Comparison of ENCODE assay signal across 8 cellular contexts in the genomic region with DNA sequence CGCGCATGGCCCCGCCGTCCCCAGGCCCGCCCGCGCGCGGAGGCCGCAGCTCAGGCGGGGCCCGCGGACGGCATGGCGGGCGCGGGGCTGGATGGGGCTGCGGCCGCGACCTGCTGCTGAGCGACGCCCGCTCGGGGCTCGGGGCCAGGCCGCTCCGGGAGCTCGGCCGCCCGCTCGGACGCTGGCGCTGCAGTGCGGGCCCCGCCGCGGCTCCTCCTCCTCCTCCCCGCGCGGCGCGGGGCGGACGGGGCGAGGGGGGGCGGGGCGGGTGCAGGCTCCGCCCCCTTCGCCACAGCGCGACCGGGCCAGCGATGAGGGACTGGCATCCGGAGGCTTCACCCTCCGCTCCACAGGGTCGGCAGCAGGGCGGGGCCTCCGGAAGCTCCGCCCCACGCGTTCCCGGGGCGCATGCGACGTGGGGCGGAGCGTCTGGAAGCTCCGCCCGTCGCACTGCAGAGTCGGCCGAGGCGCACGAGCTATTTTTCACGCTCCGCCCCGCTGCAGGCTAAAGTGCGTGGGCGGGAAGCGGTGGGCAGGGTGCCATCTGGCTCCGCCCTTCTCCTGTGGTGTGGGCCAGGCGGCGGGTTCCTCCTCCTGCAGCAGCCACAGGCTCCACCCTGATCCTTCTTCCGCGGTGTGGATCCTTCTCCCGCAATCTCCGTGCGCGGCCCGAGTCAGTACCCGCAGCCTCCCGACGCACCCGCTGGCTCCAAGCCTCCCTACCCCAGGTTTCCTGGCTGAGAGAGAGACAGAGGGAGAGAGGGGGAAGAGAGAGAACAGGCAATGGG. TPM values are rescaled to one million over a fixed set of nuclear protein-coding genes. Genes with fewer than 3 reads are reported as not detected.
A peak's percentile ranks its signal among the peaks of the same experiment; 100 is the strongest.
DNase-seq lines count a peak whose midpoint lies in the region; TF ChIP-seq lines count a peak whose summit lies in the region.
"Not testable (repeated sequence)": the region's sequence is repeated elsewhere in the genome, so short reads cannot be mapped to it uniquely, and the experiment has no call there.

A gene (minus strand): TSS at position 196 of the 788 bp plus-strand sequence. CDS start 209 bp downstream, outside the sequence.

- H3K9me3 Mint-ChIP-seq in endodermal cell, result not testable (repeated sequence)

- H3K9ac ChIP-seq in endodermal cell (ENCODE audit: extremely low read depth, low read length, poor library complexity, severe bottlenecking), result not testable (repeated sequence)
- H3K9ac ChIP-seq in liver (ENCODE audit: low read depth in 1 of 2, low read length in 2 of 2), result peak within 1 kb of the TSS in 1 of 2 donors; percentile 31

- peak; percentile 84 for DNase-seq in A172 (ENCODE audit: low spot score)
- DNase-seq in GM13977 (ENCODE audit: low spot score), result peak; percentile 43
- DNase-seq in NCI-H1417 (lab: John Stamatoyannopoulos, UW), result peak; percentile 85 to 96 (median 93)
- DNase-seq in SK-MEL-5 (ENCODE audit: low read depth, low spot score), result peak; percentile 84
- DNase-seq in activated T-cell treated with anti-CD3 and anti-CD28 coated beads, Interleukin-2, amount 50 U/mL, for 48 hours, result peak; percentile 99
- DNase-seq in endodermal cell, result peak; percentile 90
- peak; percentile 100 for DNase-seq in stimulated activated CD4-positive, alpha-beta T cell treated with anti-CD3 and anti-CD28 coated beads, Interleukin-15, amount 100 ng/mL, for 1 hour (ENCODE audit: low read depth in 1 of 2, low spot score in 1 of 2)

- H3K27ac ChIP-seq in endodermal cell (ENCODE audit: low read depth, low read length), result not testable (repeated sequence)
- H3K27ac ChIP-seq in liver (ENCODE audit: low read depth in 1 of 2, low read length in 2 of 2), result peak within 1 kb of the TSS; percentile 37 to 65

- TF ChIP-seq CTCF in GM13977 (IDR thresholded peaks at IDR 0.05; ENCODE audit: extremely low read depth, insufficient read depth, missing control alignments); endodermal cell (conservative IDR thresholded peaks at IDR 0.05); liver (IDR thresholded peaks at IDR 0.05; ENCODE audit: low read depth, low read length, missing input control): not testable (repeated sequence)

- not testable (repeated sequence) for TF ChIP-seq RAD21 in liver (IDR thresholded peaks at IDR 0.05)

- not testable (repeated sequence) for H3K36me3 Mint-ChIP-seq in endodermal cell (ENCODE audit: low read depth)

- peak within 1 kb of the TSS; percentile 83 for H3K27ac Mint-ChIP-seq in endodermal cell

- not testable (repeated sequence) for H3K36me3 ChIP-seq in endodermal cell (ENCODE audit: control insufficient read depth, insufficient read depth, low read length); liver (ENCODE audit: control insufficient read depth in 4 of 4, insufficient read depth in 3 of 4, low read depth in 1 of 4, low read length in 3 of 4)

- not testable (repeated sequence) for H3K4me1 ChIP-seq in endodermal cell (ENCODE audit: control insufficient read depth, insufficient read depth, low read length)
- H3K4me1 ChIP-seq in liver (ENCODE audit: control insufficient read depth in 4 of 4, insufficient read depth in 4 of 4, low read length in 3 of 4), result peaks cover 0 to 15% (median 5%) of the 10 kb centered on the region in 4 donors

- H3K27me3 ChIP-seq in endodermal cell (ENCODE audit: control insufficient read depth, insufficient read depth, low read length, poor library complexity, severe bottlenecking); liver (ENCODE audit: control insufficient read depth in 4 of 4, insufficient read depth in 4 of 4, low read length in 3 of 4): not testable (repeated sequence)

- peak within 1 kb of the TSS; percentile 71 for H3K4me3 Mint-ChIP-seq in endodermal cell

- not testable (repeated sequence) for H3K4me1 Mint-ChIP-seq in endodermal cell

- H3K27me3 Mint-ChIP-seq in endodermal cell (ENCODE audit: insufficient read depth), result peaks cover 18% of the 10 kb centered on the region

- in situ Hi-C loops in GM13977 (cut with MboI; ENCODE audit: low pct_unique_long_range_greater_than_20kb, low sequenced_read_pairs, unreplicated experiment); SK-MEL-5 (cut with HindIII; ENCODE audit: low pct_unique_long_range_greater_than_20kb, low sequenced_read_pairs): not testable (repeated sequence)

- H3K9me3 ChIP-seq in endodermal cell (ENCODE audit: control insufficient read depth, low read length); liver (ENCODE audit: control insufficient read depth in 4 of 4, low read length in 3 of 4): not testable (repeated sequence)

- H3K4me3 ChIP-seq in endodermal cell (ENCODE audit: low read length) (peak within 1 kb of the TSS; percentile 75), liver (ENCODE audit: low read depth in 1 of 3, low read length in 3 of 3) (peak within 1 kb of the TSS in 2 of 3 donors; percentile 28 to 56)

- 0% methylated on average over 5 to 45 of the region's 94 CpGs for WGBS in endodermal cell (ENCODE audit: insufficient coverage in 1 of 2, insufficient read length in 1 of 2), 2 experiments
- under 1% methylated on average over 82 of the region's 94 CpGs for WGBS in liver

TF ChIP-seq in liver, 16 proteins besides CTCF, POLR2A, EP300 and RAD21:
- peak in 1 of 2 donors; percentile 65 for TF ChIP-seq GABPA (IDR thresholded peaks at IDR 0.05 in 1 of 2, conservative IDR thresholded peaks at IDR 0.05 in 1 of 2)
- peak; percentile 63 for TF ChIP-seq SP1 (IDR thresholded peaks at IDR 0.05)
- TF ChIP-seq EGR1 (IDR thresholded peaks at IDR 0.05; ENCODE audit: low read depth in 2 of 2), result peak; percentile 99

RNA-seq across cellular contexts. Expression of the gene that starts here (rescaled TPM):
- total RNA-seq in A172 (2014; rRNA removed; shearing (Covaris generic)), result 46.4 and 71.1 TPM in 2 replicates
- total RNA-seq in SK-MEL-5 (2014; rRNA removed; shearing (Covaris generic)), result 18.7 and 18.8 TPM in 2 replicates
- polyA plus RNA-seq in SK-MEL-5 (2015; cell fraction: cytosol; rRNA removed), result 52.8 and 76.2 TPM in 2 replicates
- polyA plus RNA-seq in SK-MEL-5 (2015; cell fraction: nucleus; rRNA removed), result 230 and 275 TPM in 2 replicates
- total RNA-seq in endodermal cell (100 to 1,000 TPM; 104 to 110 TPM), liver (10 to 100 TPM; 30.6 to 58.4 TPM)
- polyA plus RNA-seq in endodermal cell (2013, experiment 1 of 2), result 71.3 TPM
- polyA plus RNA-seq in endodermal cell (2013, experiment 2 of 2), result 71.3 TPM
- 10 to 100 TPM in 1 of 2 donors, 1 to 10 TPM in 1; 8.0 to 20.6 TPM for polyA plus RNA-seq in liver

Comparison
In these comparisons a context has a peak if more than half of its experiments do, and no peak if none do; other contexts are left out.
1. DNase-seq: peak in every context shown above with its lines; median percentile 100 in stimulated activated CD4-positive, alpha-beta T cell treated with anti-CD3 and anti-CD28 coated beads, Interleukin-15, amount 100 ng/mL, for 1 hour; 99 in activated T-cell treated with anti-CD3 and anti-CD28 coated beads, Interleukin-2, amount 50 U/mL, for 48 hours; 93 in NCI-H1417; 90 in endodermal cell; 84 in A172; 84 in SK-MEL-5; 43 in GM13977.